Comparison of ENCODE assay signal across 12 cellular contexts in the genomic region with DNA sequence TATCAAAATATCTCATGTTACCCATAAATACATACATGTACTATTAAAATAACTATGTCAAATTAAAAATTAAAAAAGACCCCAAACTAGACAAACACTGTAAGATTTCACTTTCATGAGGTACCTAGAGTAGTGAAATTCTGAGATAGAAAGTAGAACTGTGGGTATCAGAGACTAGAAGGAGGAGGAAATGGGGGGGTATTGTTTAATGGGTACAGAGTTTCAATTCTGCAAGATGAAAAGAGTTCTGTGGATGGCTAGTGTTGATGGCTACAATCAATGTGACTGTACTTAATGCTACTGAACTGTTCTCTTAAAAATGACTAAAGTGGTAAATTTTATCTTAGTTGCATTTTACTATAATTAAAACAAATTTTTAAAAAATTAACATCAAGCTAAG. TPM values are rescaled to one million over a fixed set of nuclear protein-coding genes. Genes with fewer than 3 reads are reported as not detected.
DNase-seq lines count a peak whose midpoint lies in the region; ATAC-seq, FAIRE-seq and TF ChIP-seq lines count a peak whose summit lies in the region.
"Had no signal": no experiment of that assay in that cellular context is flagged by ENCODE, and none has a peak within 500 bp of the region (broad histone marks: within the 10 kb centered on the region; RNA-seq: fewer than 3 reads in every experiment).

No MANE protein-coding gene starts in this region.

- no peak for DNase-seq in GM12892 (ENCODE audit: insufficient read length)
- no peak for DNase-seq in T-helper 2 cell treated with Interferon-gamma antibody and Interleukin-4, amounts not matched to agents 5 μg/mL and 100 μg/mL, for 36 hours (ENCODE audit: low spot score)
- DNase-seq in GM19240 (ENCODE audit: insufficient read length, low spot score): no peak
- DNase-seq in dedifferentiated amniotic fluid mesenchymal stem cell (ENCODE audit: extremely low spot score): no peak
- DNase-seq in GDM1 (lab: John Stamatoyannopoulos, UW): no peak
- DNase-seq in body of pancreas: no peak
- DNase-seq: GM23248, lower lobe of right lung, sigmoid colon had no signal

- H3K27ac ChIP-seq in body of pancreas: no peak overlapping the region
- H3K27ac ChIP-seq: GM23248, lower lobe of right lung, sigmoid colon had no signal

- ATAC-seq in GM19438 (IDR thresholded peaks at IDR 0.05; ENCODE audit: low read depth, unreplicated experiment) (peak; percentile 57), HG03039 (IDR thresholded peaks at IDR 0.05; ENCODE audit: unreplicated experiment) (peak; percentile 39), body of pancreas (no peak)
- ATAC-seq: lower lobe of right lung, WTC11 had no signal

- H3K9me3 ChIP-seq in body of pancreas: no peaks in the 10 kb centered on the region
- H3K9me3 ChIP-seq: sigmoid colon had no signal

- no peak overlapping the region for H3K4me3 ChIP-seq in body of pancreas
- H3K4me3 ChIP-seq: GM23248, lower lobe of right lung, sigmoid colon had no signal

- H3K4me3 Mint-ChIP-seq in T-helper 2 cell treated with Interferon-gamma antibody and Interleukin-4, amounts not matched to agents 5 μg/mL and 100 μg/mL, for 36 hours: peak overlapping the region; percentile 42
- H3K4me3 Mint-ChIP-seq: WTC11 had no signal

- H3K9me3 Mint-ChIP-seq in T-helper 2 cell treated with Interferon-gamma antibody and Interleukin-4, amounts not matched to agents 5 μg/mL and 100 μg/mL, for 36 hours: peaks cover 31% of the 10 kb centered on the region

- H3K27me3 ChIP-seq in body of pancreas: no peaks in the 10 kb centered on the region
- H3K27me3 ChIP-seq: sigmoid colon had no signal

- H3K36me3 ChIP-seq in body of pancreas (replicated peaks in 1 of 2; ENCODE audit: insufficient read depth in 1 of 2, low read depth in 2 of 2): no peaks in the 10 kb centered on the region
- H3K36me3 ChIP-seq: lower lobe of right lung, sigmoid colon had no signal

- H3K27me3 Mint-ChIP-seq in T-helper 2 cell treated with Interferon-gamma antibody and Interleukin-4, amounts not matched to agents 5 μg/mL and 100 μg/mL, for 36 hours (ENCODE audit: low read depth): no peaks in the 10 kb centered on the region

- intact Hi-C loops in body of pancreas (cut with DNase I): no loop called here

- TF ChIP-seq POLR2A in GM12892 (IDR thresholded peaks at IDR 0.05; ENCODE audit: low read depth, low read length) (no peak), body of pancreas (IDR thresholded peaks at IDR 0.05) (no peak)

- peaks cover 51% of the 10 kb centered on the region for H3K36me3 Mint-ChIP-seq in T-helper 2 cell treated with Interferon-gamma antibody and Interleukin-4, amounts not matched to agents 5 μg/mL and 100 μg/mL, for 36 hours (ENCODE audit: low read depth)

- FAIRE-seq in GM12892 (lab: Jason Lieb, UNC): peak; percentile 57

- peaks cover 26% of the 10 kb centered on the region for H3K4me1 ChIP-seq in body of pancreas

- H3K4me1 Mint-ChIP-seq in T-helper 2 cell treated with Interferon-gamma antibody and Interleukin-4, amounts not matched to agents 5 μg/mL and 100 μg/mL, for 36 hours (ENCODE audit: low read depth): peaks cover 63% of the 10 kb centered on the region

- peak overlapping the region; percentile 53 for H3K27ac Mint-ChIP-seq in T-helper 2 cell treated with Interferon-gamma antibody and Interleukin-4, amounts not matched to agents 5 μg/mL and 100 μg/mL, for 36 hours
- H3K27ac Mint-ChIP-seq: WTC11 had no signal

- no peak for TF ChIP-seq CTCF in body of pancreas (IDR thresholded peaks at IDR 0.05)

RNA-seq across cellular contexts. Expression of a gene that starts 36.6 kb away (rescaled TPM):
- 9.4 TPM for polyA plus RNA-seq in GM12892 (2012; ENCODE audit: missing spikeins)
- 1 to 10 TPM; 2.6 to 5.4 TPM for total RNA-seq in body of pancreas
